ENCODE assay signal across 20 cellular contexts in the genomic region with DNA sequence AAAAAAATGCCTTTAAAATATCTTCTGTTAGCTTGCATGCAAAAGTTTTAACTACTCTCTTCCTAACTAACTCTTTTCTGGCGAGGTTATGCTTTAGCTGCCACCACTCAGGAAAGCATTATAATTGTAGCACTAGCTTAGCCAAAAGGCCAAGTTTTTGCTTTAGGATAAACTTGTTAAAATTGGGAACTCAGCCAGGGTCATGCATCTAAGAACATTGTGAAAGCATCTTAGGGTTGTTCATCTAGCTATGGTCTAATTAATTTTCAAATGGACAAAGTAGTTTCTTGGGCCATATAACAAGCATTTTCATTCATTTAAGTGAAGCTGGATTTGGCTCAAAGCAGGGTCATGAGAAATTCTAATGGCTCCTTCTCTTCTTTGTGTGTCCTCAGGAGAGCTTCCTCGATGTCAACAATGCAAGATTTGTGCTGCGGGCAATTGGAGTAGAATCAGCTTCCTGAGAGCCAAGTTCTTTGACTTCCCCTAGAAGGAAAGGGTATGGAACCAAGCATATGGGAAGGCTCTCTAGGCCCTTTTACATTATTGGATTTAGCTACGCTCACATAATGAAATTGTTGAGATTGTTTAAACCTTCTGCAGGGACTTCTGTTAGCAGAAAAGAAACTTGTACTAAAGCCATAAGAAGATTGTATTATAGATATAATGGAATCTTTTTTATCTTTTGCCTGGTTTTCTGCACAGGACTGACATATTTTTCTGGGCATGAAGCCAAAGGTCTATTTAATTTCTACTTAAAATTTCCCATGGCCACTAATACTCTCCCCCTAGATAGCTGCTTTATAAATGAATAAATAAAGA. TPM values are rescaled to one million over a fixed set of nuclear protein-coding genes. Genes with fewer than 3 reads are reported as not detected.
A peak's percentile ranks its signal among the peaks of the same experiment; 100 is the strongest.
DNase-seq lines count a peak whose midpoint lies in the region; ATAC-seq and TF ChIP-seq lines count a peak whose summit lies in the region.
"Had no signal": no experiment of that assay in that cellular context is flagged by ENCODE, and none has a peak within 500 bp of the region (broad histone marks: within the 10 kb centered on the region; RNA-seq: fewer than 3 reads in every experiment).

No MANE protein-coding gene starts in this region.

- no peaks in the 10 kb centered on the region for H3K36me3 ChIP-seq in prostate gland
- H3K36me3 ChIP-seq: lower lobe of right lung had no signal

- DNase-seq in COLO829 (ENCODE audit: low spot score): peak; percentile 88
- DNase-seq in foreskin melanocyte: peak; percentile 99
- DNase-seq in pons (ENCODE audit: low spot score): peak; percentile 83
- no peak for DNase-seq in prostate gland (ENCODE audit: low spot score)
- no peak for DNase-seq in activated CD4-positive, alpha-beta memory T cell treated with anti-CD3 and anti-CD28 coated beads for 36 hours
- DNase-seq: activated CD4-positive, alpha-beta T cell treated with anti-CD3 and anti-CD28 coated beads, Interleukin-2, amount 50 U/mL, for 1 hour; CD4-positive, alpha-beta memory T cell; cortex of kidney; EL; lower lobe of right lung; natural killer cell; NCI-H2107; PC-9; right cardiac atrium had no signal

- ATAC-seq in HG03045 (IDR thresholded peaks at IDR 0.05; ENCODE audit: unreplicated experiment) (no peak), GM19351 (IDR thresholded peaks at IDR 0.05; ENCODE audit: unreplicated experiment) (no peak)
- ATAC-seq: HepG2, natural killer cell had no signal

- no peak overlapping the region for H3K4me3 ChIP-seq in prostate gland
- H3K4me3 ChIP-seq: lower lobe of right lung, PC-9 had no signal

- H3K4me3 Mint-ChIP-seq in activated CD4-positive, alpha-beta memory T cell treated with anti-CD3 and anti-CD28 coated beads for 36 hours: no peak overlapping the region
- H3K4me3 Mint-ChIP-seq: CD4-positive, alpha-beta memory T cell; natural killer cell had no signal

- no peaks in the 10 kb centered on the region for H3K9me3 ChIP-seq in prostate gland
- H3K9me3 ChIP-seq: lower lobe of right lung had no signal

- H3K4me1 Mint-ChIP-seq in activated CD4-positive, alpha-beta memory T cell treated with anti-CD3 and anti-CD28 coated beads for 36 hours (ENCODE audit: low read depth): no peaks in the 10 kb centered on the region
- H3K4me1 Mint-ChIP-seq: CD4-positive, alpha-beta memory T cell; natural killer cell had no signal

- H3K36me3 Mint-ChIP-seq in activated CD4-positive, alpha-beta memory T cell treated with anti-CD3 and anti-CD28 coated beads for 36 hours: no peaks in the 10 kb centered on the region
- H3K36me3 Mint-ChIP-seq: CD4-positive, alpha-beta memory T cell; natural killer cell had no signal

- 27% methylated on average over 4 of the region's 4 CpGs for WGBS in prostate gland

- intact Hi-C loops in prostate gland (cut with DNase I): no loop called here
- intact Hi-C loops in activated CD4-positive, alpha-beta memory T cell treated with anti-CD3 and anti-CD28 coated beads for 36 hours (cut with micrococcal nuclease): no loop called here

- no peak for TF ChIP-seq CTCF in VCaP (conservative IDR thresholded peaks at IDR 0.05)
- TF ChIP-seq CTCF in prostate gland (IDR thresholded peaks at IDR 0.05): no peak

- no peaks in the 10 kb centered on the region for H3K27me3 ChIP-seq in prostate gland (replicated peaks; ENCODE audit: insufficient read depth)

- TF ChIP-seq POLR2A in prostate gland (IDR thresholded peaks at IDR 0.05): no peak

- H3K27ac Mint-ChIP-seq in activated CD4-positive, alpha-beta memory T cell treated with anti-CD3 and anti-CD28 coated beads for 36 hours: no peak overlapping the region
- H3K27ac Mint-ChIP-seq: CD4-positive, alpha-beta memory T cell; natural killer cell had no signal

- POLR2A ChIA-PET in activated CD4-positive, alpha-beta memory T cell treated with anti-CD3 and anti-CD28 coated beads for 36 hours (lab: Charles Lee): no interaction called here

- no peaks in the 10 kb centered on the region for H3K27me3 Mint-ChIP-seq in activated CD4-positive, alpha-beta memory T cell treated with anti-CD3 and anti-CD28 coated beads for 36 hours
- H3K27me3 Mint-ChIP-seq: CD4-positive, alpha-beta memory T cell had no signal

- H3K4me1 ChIP-seq in prostate gland (replicated peaks): peaks cover 2% of the 10 kb centered on the region
- H3K4me1 ChIP-seq: lower lobe of right lung had no signal

- CTCF ChIA-PET in activated CD4-positive, alpha-beta memory T cell treated with anti-CD3 and anti-CD28 coated beads for 36 hours (lab: Charles Lee): no interaction called here

- peaks cover 1% of the 10 kb centered on the region for H3K9me3 Mint-ChIP-seq in activated CD4-positive, alpha-beta memory T cell treated with anti-CD3 and anti-CD28 coated beads for 36 hours

- peak overlapping the region; percentile 5 for H3K27ac ChIP-seq in VCaP
- H3K27ac ChIP-seq in prostate gland: no peak overlapping the region
- H3K27ac ChIP-seq: lower lobe of right lung, PC-9 had no signal

RNA-seq across cellular contexts. Expression of a gene that starts 1.8 kb away (rescaled TPM):
- 1 to 10 TPM in 1 of 2 donors, under 1 TPM in 1; 0.14 to 2.8 TPM for total RNA-seq in prostate gland
- not detected for total RNA-seq in activated CD4-positive, alpha-beta memory T cell treated with anti-CD3 and anti-CD28 coated beads for 36 hours
- total RNA-seq: astrocyte; CD4-positive, alpha-beta memory T cell; glomerular endothelial cell; HepG2; lower lobe of right lung; natural killer cell; PC-9; right cardiac atrium had no signal

Comparison
In these comparisons a context has a peak if more than half of its experiments do, and no peak if none do; other contexts are left out.
1. DNase-seq: peak in COLO829 (single experiment), foreskin melanocyte (single experiment) and pons (single experiment); none in prostate gland (single experiment) and activated CD4-positive, alpha-beta memory T cell treated with anti-CD3 and anti-CD28 coated beads for 36 hours (single experiment).